Comparison of ENCODE assay signal across 12 cellular contexts in the genomic region with DNA sequence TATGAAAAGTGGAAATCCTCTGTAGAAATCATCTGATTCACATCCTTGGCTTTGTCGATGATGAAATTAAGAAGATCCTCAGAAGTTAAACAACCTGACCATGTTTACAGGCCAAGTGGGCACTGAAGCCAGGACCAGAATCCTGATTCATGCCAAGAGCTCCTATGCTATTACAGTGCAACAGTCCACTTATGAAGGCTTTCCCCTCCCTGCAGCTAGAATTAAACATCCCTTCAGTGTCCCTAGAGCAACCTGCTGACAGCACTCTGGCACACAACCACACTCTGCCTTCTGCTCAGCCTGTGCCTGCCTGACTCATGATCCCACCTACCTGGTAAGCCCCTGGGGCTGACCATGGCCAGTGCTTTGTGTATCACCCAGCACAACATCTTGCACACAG. TPM values are rescaled to one million over a fixed set of nuclear protein-coding genes. Genes with fewer than 3 reads are reported as not detected.
DNase-seq lines count a peak whose midpoint lies in the region; ATAC-seq and TF ChIP-seq lines count a peak whose summit lies in the region.
"Had no signal": no experiment of that assay in that cellular context is flagged by ENCODE, and none has a peak within 500 bp of the region (broad histone marks: within the 10 kb centered on the region; RNA-seq: fewer than 3 reads in every experiment).

No MANE protein-coding gene starts in this region.

- peak overlapping the region; percentile 13; the same call in 1 of the 2 replicates for H3K4me3 ChIP-seq in GM23248
- H3K4me3 ChIP-seq in SJCRH30: no peak overlapping the region
- no peak overlapping the region for H3K4me3 ChIP-seq in fibroblast of the aortic adventitia (ENCODE audit: low read depth, low read length)
- H3K4me3 ChIP-seq in gastrocnemius medialis: no peak overlapping the region
- H3K4me3 ChIP-seq: ovary had no signal

- TF ChIP-seq POLR2A in gastrocnemius medialis (IDR thresholded peaks at IDR 0.05): no peak

- H2AFZ ChIP-seq in GM23248: no peak overlapping the region

- 24 to 36% methylated on average over 1 of the region's 1 CpG for WGBS in GM23248 (ENCODE audit: low coverage in 1 of 2, low lambda C conversion rate in 2 of 2, missing lambda C conversion rate in 2 of 2), 2 experiments

- H3K27ac ChIP-seq in GM23248 (peak overlapping the region; percentile 49), SJCRH30 (no peak overlapping the region), gastrocnemius medialis (peak overlapping the region in 2 of 4 donors; percentile 29 to 75)
- H3K27ac ChIP-seq: ovary, RWPE1 had no signal

- in situ Hi-C loops in GM23248 (cut with MboI): no loop called here
- in situ Hi-C loops in gastrocnemius medialis (cut with MboI; ENCODE audit: low sequenced_read_pairs in 4 of 4): no loop called here

- intact Hi-C loops in gastrocnemius medialis (cut with DNase I; ENCODE audit: low total_unique reads): no loop called here

- H3K9me3 ChIP-seq in GM23248 (ENCODE audit: low read depth): no peaks in the 10 kb centered on the region
- no peaks in the 10 kb centered on the region for H3K9me3 ChIP-seq in SJCRH30 (replicated peaks)
- no peaks in the 10 kb centered on the region for H3K9me3 ChIP-seq in gastrocnemius medialis
- H3K9me3 ChIP-seq: ovary had no signal

- DNase-seq in GM23248 (peak; percentile 87), SJCRH30 (peak; percentile 3 to 5), fibroblast of the aortic adventitia (ENCODE audit: low read depth) (peak; percentile 47), gastrocnemius medialis (peak; percentile 16 to 18), NCI-H2196 (lab: John Stamatoyannopoulos, UW; ENCODE audit: unreplicated experiment) (no peak), NCI-H774 (lab: John Stamatoyannopoulos, UW) (no peak), GM10266 (ENCODE audit: extremely low spot score) (no peak)
- DNase-seq: activated T-cell treated with anti-CD3 and anti-CD28 coated beads, Interleukin-2, amount 50 U/mL, for 48 hours; ovary; stimulated activated CD4-positive, alpha-beta T cell treated with anti-CD3 and anti-CD28 coated beads, Interleukin-4, amount 100 ng/mL, for 24 hours had no signal

- no peak overlapping the region for H3K9ac ChIP-seq in GM23248

- ATAC-seq in gastrocnemius medialis (peak; percentile 61 to 76), GM21723 (IDR thresholded peaks at IDR 0.05; ENCODE audit: unreplicated experiment) (no peak)

- H3F3A ChIP-seq in GM23248 (ENCODE audit: insufficient read depth): peaks cover 54% of the 10 kb centered on the region

- TF ChIP-seq CTCF in fibroblast of the aortic adventitia (IDR thresholded peaks at IDR 0.05; ENCODE audit: insufficient read depth, low read length) (no peak), gastrocnemius medialis (IDR thresholded peaks at IDR 0.05 in 4 of 5, conservative IDR thresholded peaks at IDR 0.05 in 1 of 5) (no peak), GM10266 (IDR thresholded peaks at IDR 0.05; ENCODE audit: control insufficient read depth, insufficient read depth, low read depth, missing control alignments) (no peak)

- no peaks in the 10 kb centered on the region for H4K20me1 ChIP-seq in GM23248 (ENCODE audit: insufficient read depth)

- no peaks in the 10 kb centered on the region for H3K36me3 ChIP-seq in GM23248 (ENCODE audit: low read depth)
- no peaks in the 10 kb centered on the region for H3K36me3 ChIP-seq in SJCRH30
- no peaks in the 10 kb centered on the region for H3K36me3 ChIP-seq in gastrocnemius medialis
- H3K36me3 ChIP-seq: ovary had no signal

- H3K4me2 ChIP-seq in GM23248 (ENCODE audit: unreplicated experiment): peak overlapping the region; percentile 70

- peaks cover 46% of the 10 kb centered on the region for H3K4me1 ChIP-seq in GM23248 (ENCODE audit: insufficient read depth)
- peaks cover 22% of the 10 kb centered on the region for H3K4me1 ChIP-seq in SJCRH30
- H3K4me1 ChIP-seq in gastrocnemius medialis: peaks cover 10 to 23% of the 10 kb centered on the region in 2 donors

- H3K79me2 ChIP-seq in GM23248 (ENCODE audit: insufficient read depth): no peaks in the 10 kb centered on the region

- H3K27me3 ChIP-seq in GM23248 (replicated peaks; ENCODE audit: insufficient read depth): no peaks in the 10 kb centered on the region
- no peaks in the 10 kb centered on the region for H3K27me3 ChIP-seq in SJCRH30
- H3K27me3 ChIP-seq in gastrocnemius medialis: no peaks in the 10 kb centered on the region
- H3K27me3 ChIP-seq: ovary had no signal

- H3K9me2 ChIP-seq in GM23248 (ENCODE audit: insufficient read depth): no peaks in the 10 kb centered on the region

RNA-seq across cellular contexts. Expression of gene TXNRD3, which starts 33.8 kb away (rescaled TPM):
- 15.9 and 16.2 TPM in 2 replicates for total RNA-seq in GM23248 (2014; rRNA removed; shearing (Covaris generic))
- polyA plus RNA-seq in GM23248 (2016; fragmentation: Nextera tagmentation; extraction: Ambion mirVana): 14.7 and 15.7 TPM in 2 replicates
- total RNA-seq in SJCRH30 (2014; rRNA removed; shearing (Covaris generic)): 2.3 and 2.7 TPM in 2 replicates
- total RNA-seq in fibroblast of the aortic adventitia (ENCODE audit: low replicate concordance) (13.2 and 27.9 TPM in 2 replicates), gastrocnemius medialis (1 to 10 TPM; 2.5 to 7.0 (median 4.5) TPM)

Comparison
In these comparisons a context has a peak if more than half of its experiments do, and no peak if none do; other contexts are left out.
1. DNase-seq: peak in GM23248 (single experiment), SJCRH30 (2 of 2), fibroblast of the aortic adventitia (single experiment) and gastrocnemius medialis (2 of 2); none in NCI-H2196 (single experiment), NCI-H774 (single experiment) and GM10266 (single experiment).